ENCODE assay signal across 7 cellular contexts in the genomic region with DNA sequence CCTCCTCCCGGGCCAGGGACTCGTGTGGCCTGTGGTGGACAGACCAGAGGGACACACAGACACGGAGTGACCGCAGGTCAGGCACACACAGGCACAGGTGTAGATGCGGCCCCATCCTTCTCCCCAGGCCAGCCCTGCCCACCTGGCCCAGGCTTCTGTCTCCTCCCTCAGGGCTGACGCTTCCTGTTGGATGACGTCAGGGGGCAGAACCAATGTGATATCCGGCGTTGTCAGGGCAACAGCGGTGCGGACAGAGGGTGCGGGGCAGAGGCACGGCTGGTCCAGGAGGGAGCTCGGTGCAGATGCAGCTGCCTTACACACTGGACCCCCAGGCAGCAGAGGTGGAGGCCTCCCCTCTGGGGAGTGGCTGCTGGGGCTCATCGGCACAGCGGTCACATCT. TPM values are rescaled to one million over a fixed set of nuclear protein-coding genes. Genes with fewer than 3 reads are reported as not detected.
A peak's percentile ranks its signal among the peaks of the same experiment; 100 is the strongest.
DNase-seq lines count a peak whose midpoint lies in the region; ATAC-seq, FAIRE-seq and TF ChIP-seq lines count a peak whose summit lies in the region.

No MANE protein-coding gene starts in this region.

- peaks cover 2% of the 10 kb centered on the region for H3K27me3 Mint-ChIP-seq in activated T-helper 1 cell treated with anti-CD3 and anti-CD28 coated beads, Interleukin-12 subunit alpha, Interleukin-12 subunit beta, Interleukin-2, Interleukin-4 antibody, amounts not matched to agents 30 ng/mL and 10 ng/mL and 1 ng/mL, durations not matched to agents 14 hours and 24 hours and 36 hours (ENCODE audit: insufficient read depth)

- H3K27ac Mint-ChIP-seq in activated T-helper 1 cell treated with anti-CD3 and anti-CD28 coated beads, Interleukin-12 subunit alpha, Interleukin-12 subunit beta, Interleukin-2, Interleukin-4 antibody, amounts not matched to agents 30 ng/mL and 10 ng/mL and 1 ng/mL, durations not matched to agents 14 hours and 24 hours and 36 hours, result peak overlapping the region; percentile 79

- H3K4ac ChIP-seq in mesendoderm (ENCODE audit: low read depth, low read length), result no peak overlapping the region

- no peak overlapping the region for H3K4me3 ChIP-seq in mesendoderm (ENCODE audit: low read length)

- H2AK5ac ChIP-seq in mesendoderm (ENCODE audit: low read length), result no peak overlapping the region

- H3K27me3 ChIP-seq in mesendoderm (ENCODE audit: insufficient read depth, low read length, poor library complexity), result no peaks in the 10 kb centered on the region

- ATAC-seq in GM21825 (IDR thresholded peaks at IDR 0.05; ENCODE audit: unreplicated experiment) (no peak), GM18867 (IDR thresholded peaks at IDR 0.05; ENCODE audit: unreplicated experiment) (no peak), HG03039 (IDR thresholded peaks at IDR 0.05; ENCODE audit: unreplicated experiment) (no peak)

- TF ChIP-seq POLR2A in GM12892 (IDR thresholded peaks at IDR 0.05; ENCODE audit: low read depth, low read length), result no peak; the same call in 1 of the 2 replicates

- DNase-seq in GM12892 (ENCODE audit: insufficient read length) (no peak), NCI-H226 (peak; percentile 65), mesendoderm (peak; percentile 96)
- no peak for DNase-seq in activated T-helper 1 cell treated with anti-CD3 and anti-CD28 coated beads, Interleukin-12 subunit alpha, Interleukin-12 subunit beta, Interleukin-2, Interleukin-4 antibody, amounts not matched to agents 30 ng/mL and 10 ng/mL and 1 ng/mL, durations not matched to agents 14 hours and 24 hours and 36 hours (ENCODE audit: low spot score)

- peaks cover 14% of the 10 kb centered on the region for H3K79me1 ChIP-seq in mesendoderm (ENCODE audit: low read length)

- no peak overlapping the region for H2BK120ac ChIP-seq in mesendoderm (ENCODE audit: low read depth, low read length)

- no peaks in the 10 kb centered on the region for H3K4me1 ChIP-seq in mesendoderm (ENCODE audit: control insufficient read depth, low read depth, low read length)

- no peak overlapping the region for H3K4me2 ChIP-seq in mesendoderm (ENCODE audit: low read length)

- intact Hi-C loops in activated T-helper 1 cell treated with anti-CD3 and anti-CD28 coated beads, Interleukin-12 subunit alpha, Interleukin-12 subunit beta, Interleukin-2, Interleukin-4 antibody, amounts not matched to agents 30 ng/mL and 10 ng/mL and 1 ng/mL, durations not matched to agents 14 hours and 24 hours and 36 hours (cut with micrococcal nuclease), result loop anchor here (10.0 kb wide), 1 partner anchor 227 kb away; the partner anchor contains the start of gene SBF1

- no peak overlapping the region for H4K5ac ChIP-seq in mesendoderm (ENCODE audit: low read length)

- H3K79me2 ChIP-seq in mesendoderm (ENCODE audit: control insufficient read depth, insufficient read depth, low read length), result peaks cover 9% of the 10 kb centered on the region

- H3K36me3 Mint-ChIP-seq in activated T-helper 1 cell treated with anti-CD3 and anti-CD28 coated beads, Interleukin-12 subunit alpha, Interleukin-12 subunit beta, Interleukin-2, Interleukin-4 antibody, amounts not matched to agents 30 ng/mL and 10 ng/mL and 1 ng/mL, durations not matched to agents 14 hours and 24 hours and 36 hours (ENCODE audit: low read depth), result peaks cover 10% of the 10 kb centered on the region

- peaks cover 3% of the 10 kb centered on the region for H3K36me3 ChIP-seq in mesendoderm (ENCODE audit: control insufficient read depth, insufficient read depth, low read length)

- no peak overlapping the region for H3K9ac ChIP-seq in mesendoderm (ENCODE audit: low read length)

- no peak overlapping the region for H3K27ac ChIP-seq in mesendoderm (ENCODE audit: low read depth, low read length)

- no CpG with 5 or more reads among the region's 16 CpGs for WGBS in mesendoderm (ENCODE audit: extremely low coverage, insufficient coverage, low lambda C conversion rate)

- peak overlapping the region; percentile 74 for H3K4me3 Mint-ChIP-seq in activated T-helper 1 cell treated with anti-CD3 and anti-CD28 coated beads, Interleukin-12 subunit alpha, Interleukin-12 subunit beta, Interleukin-2, Interleukin-4 antibody, amounts not matched to agents 30 ng/mL and 10 ng/mL and 1 ng/mL, durations not matched to agents 14 hours and 24 hours and 36 hours

- no peak overlapping the region for H2BK15ac ChIP-seq in mesendoderm (replicated peaks; ENCODE audit: low read depth)

- no peak overlapping the region for H3K56ac ChIP-seq in mesendoderm (ENCODE audit: low read length)

- FAIRE-seq in GM12892 (lab: Jason Lieb, UNC), result peak; percentile 96

- no peaks in the 10 kb centered on the region for H3K9me3 Mint-ChIP-seq in activated T-helper 1 cell treated with anti-CD3 and anti-CD28 coated beads, Interleukin-12 subunit alpha, Interleukin-12 subunit beta, Interleukin-2, Interleukin-4 antibody, amounts not matched to agents 30 ng/mL and 10 ng/mL and 1 ng/mL, durations not matched to agents 14 hours and 24 hours and 36 hours

- no peak overlapping the region for H3K23ac ChIP-seq in mesendoderm (ENCODE audit: low read length)

- H2BK5ac ChIP-seq in mesendoderm (ENCODE audit: low read length), result no peak overlapping the region

- no peak overlapping the region for H4K8ac ChIP-seq in mesendoderm (ENCODE audit: low read depth, low read length)

- peaks cover 10% of the 10 kb centered on the region for H3K4me1 Mint-ChIP-seq in activated T-helper 1 cell treated with anti-CD3 and anti-CD28 coated beads, Interleukin-12 subunit alpha, Interleukin-12 subunit beta, Interleukin-2, Interleukin-4 antibody, amounts not matched to agents 30 ng/mL and 10 ng/mL and 1 ng/mL, durations not matched to agents 14 hours and 24 hours and 36 hours (ENCODE audit: low read depth)

- H3K18ac ChIP-seq in mesendoderm (ENCODE audit: low read length), result no peak overlapping the region

RNA-seq across cellular contexts. Expression of gene TUBGCP6, which starts 2.9 kb away (rescaled TPM):
- 18.1 TPM for polyA plus RNA-seq in GM12892 (2012; ENCODE audit: missing spikeins)
- total RNA-seq in activated T-helper 1 cell treated with anti-CD3 and anti-CD28 coated beads, Interleukin-12 subunit alpha, Interleukin-12 subunit beta, Interleukin-2, Interleukin-4 antibody, amounts not matched to agents 30 ng/mL and 10 ng/mL and 1 ng/mL, durations not matched to agents 14 hours and 24 hours and 36 hours, result 52.1 and 54.6 TPM in 2 replicates
- 8.0 TPM for polyA plus RNA-seq in mesendoderm (2013, experiment 1 of 2)
- 7.6 TPM for polyA plus RNA-seq in mesendoderm (2013, experiment 2 of 2)

RNA-seq across cellular contexts. Expression of gene HDAC10, which starts 3.3 kb away (rescaled TPM):
- polyA plus RNA-seq in GM12892 (2012; ENCODE audit: missing spikeins), result 13.0 TPM
- total RNA-seq in activated T-helper 1 cell treated with anti-CD3 and anti-CD28 coated beads, Interleukin-12 subunit alpha, Interleukin-12 subunit beta, Interleukin-2, Interleukin-4 antibody, amounts not matched to agents 30 ng/mL and 10 ng/mL and 1 ng/mL, durations not matched to agents 14 hours and 24 hours and 36 hours, result 67.4 and 68.1 TPM in 2 replicates
- polyA plus RNA-seq in mesendoderm (2013, experiment 1 of 2), result 8.9 TPM
- polyA plus RNA-seq in mesendoderm (2013, experiment 2 of 2), result 8.2 TPM

RNA-seq across cellular contexts. Expression of gene MAPK12, which starts 13.7 kb away (rescaled TPM):
- 21.2 TPM for polyA plus RNA-seq in GM12892 (2012; ENCODE audit: missing spikeins)
- total RNA-seq in activated T-helper 1 cell treated with anti-CD3 and anti-CD28 coated beads, Interleukin-12 subunit alpha, Interleukin-12 subunit beta, Interleukin-2, Interleukin-4 antibody, amounts not matched to agents 30 ng/mL and 10 ng/mL and 1 ng/mL, durations not matched to agents 14 hours and 24 hours and 36 hours, result 15.1 and 19.0 TPM in 2 replicates
- 5.1 TPM for polyA plus RNA-seq in mesendoderm (2013, experiment 1 of 2)
- polyA plus RNA-seq in mesendoderm (2013, experiment 2 of 2), result 5.2 TPM

RNA-seq across cellular contexts. Expression of gene MAPK11, which starts 22.4 kb away (rescaled TPM):
- polyA plus RNA-seq in GM12892 (2012; ENCODE audit: missing spikeins), result 7.9 TPM
- 24.6 and 28.9 TPM in 2 replicates for total RNA-seq in activated T-helper 1 cell treated with anti-CD3 and anti-CD28 coated beads, Interleukin-12 subunit alpha, Interleukin-12 subunit beta, Interleukin-2, Interleukin-4 antibody, amounts not matched to agents 30 ng/mL and 10 ng/mL and 1 ng/mL, durations not matched to agents 14 hours and 24 hours and 36 hours
- 0.42 TPM for polyA plus RNA-seq in mesendoderm (2013, experiment 1 of 2)
- 0.36 TPM for polyA plus RNA-seq in mesendoderm (2013, experiment 2 of 2)

RNA-seq across cellular contexts. Expression of gene SELENOO, which starts 46.9 kb away (rescaled TPM):
- polyA plus RNA-seq in GM12892 (2012; ENCODE audit: missing spikeins), result 4.9 TPM
- 23.7 and 25.9 TPM in 2 replicates for total RNA-seq in activated T-helper 1 cell treated with anti-CD3 and anti-CD28 coated beads, Interleukin-12 subunit alpha, Interleukin-12 subunit beta, Interleukin-2, Interleukin-4 antibody, amounts not matched to agents 30 ng/mL and 10 ng/mL and 1 ng/mL, durations not matched to agents 14 hours and 24 hours and 36 hours
- polyA plus RNA-seq in mesendoderm (2013, experiment 1 of 2), result 8.4 TPM
- 8.9 TPM for polyA plus RNA-seq in mesendoderm (2013, experiment 2 of 2)

Comparison
In these comparisons a context has a peak if more than half of its experiments do, and no peak if none do; other contexts are left out.
1. DNase-seq: peak in NCI-H226 (single experiment) and mesendoderm (single experiment); none in GM12892 (single experiment) and activated T-helper 1 cell treated with anti-CD3 and anti-CD28 coated beads, Interleukin-12 subunit alpha, Interleukin-12 subunit beta, Interleukin-2, Interleukin-4 antibody, amounts not matched to agents 30 ng/mL and 10 ng/mL and 1 ng/mL, durations not matched to agents 14 hours and 24 hours and 36 hours (single experiment).